Comparison of ENCODE assay signal across 12 cellular contexts in genomic region chr13:48493851-48494250, GRCh38. TPM values are rescaled to one million over a fixed set of nuclear protein-coding genes. Genes with fewer than 3 reads are reported as not detected.
A peak's percentile ranks its signal among the peaks of the same experiment; 100 is the strongest.
DNase-seq lines count a peak whose midpoint lies in the region; ATAC-seq and TF ChIP-seq lines count a peak whose summit lies in the region.
"Had no signal": no experiment of that assay in that cellular context is flagged by ENCODE, and none has a peak within 500 bp of the region (broad histone marks: within the 10 kb centered on the region; RNA-seq: fewer than 3 reads in every experiment).

No MANE protein-coding gene starts in this region.

- no peak overlapping the region for H2AFZ ChIP-seq in hepatocyte

- in situ Hi-C loops in transverse colon (cut with MboI; ENCODE audit: low pct_ligation_motif_present in 1 of 4, low pct_unique_long_range_greater_than_20kb in 1 of 4, low sequenced_read_pairs in 3 of 4) = no loop called here

- intact Hi-C loops in transverse colon (cut with DNase I; ENCODE audit: low total_unique reads) = no loop called here

- H3K27me3 ChIP-seq in hepatocyte (no peaks in the 10 kb centered on the region), thymus (ENCODE audit: control insufficient read depth, insufficient read depth) (no peaks in the 10 kb centered on the region), transverse colon (no peaks in the 10 kb centered on the region), endodermal cell (ENCODE audit: control insufficient read depth, insufficient read depth, low read length, poor library complexity, severe bottlenecking) (no peaks in the 10 kb centered on the region)

- H3K4me1 Mint-ChIP-seq in endodermal cell = peaks cover 6% of the 10 kb centered on the region

- no peak for TF ChIP-seq CTCF in VCaP (conservative IDR thresholded peaks at IDR 0.05)
- no peak for TF ChIP-seq CTCF in hepatocyte (IDR thresholded peaks at IDR 0.05; ENCODE audit: poor library complexity)
- no peak for TF ChIP-seq CTCF in transverse colon (IDR thresholded peaks at IDR 0.05)
- TF ChIP-seq CTCF in endodermal cell (conservative IDR thresholded peaks at IDR 0.05) = no peak

- DNase-seq in HT-29 (ENCODE audit: low spot score) = peak; percentile 69
- DNase-seq in hepatocyte (ENCODE audit: low spot score) = no peak
- DNase-seq in transverse colon = no peak
- DNase-seq in endodermal cell = no peak
- DNase-seq: activated CD4-positive, alpha-beta T cell treated with anti-CD3 and anti-CD28 coated beads for 1 hour; central memory CD4-positive, alpha-beta T cell; DMS53; NCI-H1092 treated with DMSO at 0.1 percent for 48 hours had no signal

- H3K9ac ChIP-seq in endodermal cell (ENCODE audit: extremely low read depth, low read length, poor library complexity, severe bottlenecking) = no peak overlapping the region

- ATAC-seq in HG03442 (IDR thresholded peaks at IDR 0.05; ENCODE audit: unreplicated experiment) = no peak

- H3K36me3 Mint-ChIP-seq in endodermal cell (ENCODE audit: low read depth) = no peaks in the 10 kb centered on the region

- no peaks in the 10 kb centered on the region for H3K9me2 ChIP-seq in hepatocyte (replicated peaks; ENCODE audit: insufficient read depth)

- H3K36me3 ChIP-seq in hepatocyte (replicated peaks; ENCODE audit: insufficient read depth, low read depth) (no peaks in the 10 kb centered on the region), thymus (ENCODE audit: control insufficient read depth, insufficient read depth) (no peaks in the 10 kb centered on the region), transverse colon (no peaks in the 10 kb centered on the region), endodermal cell (ENCODE audit: control insufficient read depth, insufficient read depth, low read length) (no peaks in the 10 kb centered on the region)

- H3K4me2 ChIP-seq in hepatocyte = no peak overlapping the region

- H3K27ac ChIP-seq in VCaP (peak overlapping the region; percentile 78), hepatocyte (peak overlapping the region; percentile 59), thymus (ENCODE audit: low read depth) (peak overlapping the region; percentile 91), transverse colon (peak overlapping the region in 2 of 4 donors; percentile 22 to 24), endodermal cell (ENCODE audit: low read depth, low read length) (no peak overlapping the region)

- H3K9me3 Mint-ChIP-seq in endodermal cell = no peaks in the 10 kb centered on the region
- H3K9me3 Mint-ChIP-seq: activated T-helper 17 cell treated with anti-CD3 and anti-CD28 coated beads, Interleukin-2, amount 50 U/mL, for 72 hours had no signal

- 58% methylated on average over 2 of the region's 2 CpGs for WGBS in hepatocyte (ENCODE audit: low lambda C conversion rate, missing lambda C conversion rate)
- 94% methylated on average over 2 of the region's 2 CpGs for WGBS in thymus
- 55 to 67% methylated on average over 2 of the region's 2 CpGs for WGBS in transverse colon (ENCODE audit: low coverage in 1 of 2), 2 donors
- 85 to 92% methylated on average over 2 of the region's 2 CpGs for WGBS in endodermal cell (ENCODE audit: insufficient coverage in 1 of 2, insufficient read length in 1 of 2), 2 experiments

- H3K9me3 ChIP-seq in hepatocyte (ENCODE audit: low read depth) (no peaks in the 10 kb centered on the region), thymus (ENCODE audit: control insufficient read depth) (no peaks in the 10 kb centered on the region), transverse colon (no peaks in the 10 kb centered on the region), endodermal cell (ENCODE audit: control insufficient read depth, low read length) (no peaks in the 10 kb centered on the region)

- no peaks in the 10 kb centered on the region for H3K27me3 Mint-ChIP-seq in endodermal cell (ENCODE audit: insufficient read depth)
- H3K27me3 Mint-ChIP-seq: activated T-helper 17 cell treated with anti-CD3 and anti-CD28 coated beads, Interleukin-2, amount 50 U/mL, for 72 hours had no signal

- H3K4me1 ChIP-seq in hepatocyte (ENCODE audit: insufficient read depth) (no peaks in the 10 kb centered on the region), thymus (ENCODE audit: control insufficient read depth, insufficient read depth, low read length) (peaks cover 19% of the 10 kb centered on the region), transverse colon (peaks cover 0 to 4% (median 0%) of the 10 kb centered on the region in 4 donors), endodermal cell (ENCODE audit: control insufficient read depth, insufficient read depth, low read length) (no peaks in the 10 kb centered on the region)

- H3K4me3 Mint-ChIP-seq in endodermal cell = no peak overlapping the region
- H3K4me3 Mint-ChIP-seq: activated T-helper 17 cell treated with anti-CD3 and anti-CD28 coated beads, Interleukin-2, amount 50 U/mL, for 72 hours had no signal

- H4K20me1 ChIP-seq in hepatocyte (ENCODE audit: insufficient read depth, poor library complexity, severe bottlenecking) = no peaks in the 10 kb centered on the region

- H3K4me3 ChIP-seq in hepatocyte (no peak overlapping the region), thymus (ENCODE audit: low read length) (no peak overlapping the region), transverse colon (no peak overlapping the region), endodermal cell (ENCODE audit: low read length) (no peak overlapping the region)

- TF ChIP-seq POLR2A in transverse colon (IDR thresholded peaks at IDR 0.05) = no peak

- H3K79me2 ChIP-seq in hepatocyte = no peaks in the 10 kb centered on the region

- H3K27ac Mint-ChIP-seq in endodermal cell = no peak overlapping the region
- H3K27ac Mint-ChIP-seq: activated T-helper 17 cell treated with anti-CD3 and anti-CD28 coated beads, Interleukin-2, amount 50 U/mL, for 72 hours had no signal

- no peak for TF ChIP-seq EP300 in transverse colon (IDR thresholded peaks at IDR 0.05; ENCODE audit: low read depth)

RNA-seq across cellular contexts. Expression of gene RCBTB2, which starts 39.0 kb away (rescaled TPM):
- total RNA-seq in HT-29 (2014; rRNA removed; shearing (Covaris generic)) = 1.0 and 2.9 TPM in 2 replicates
- 12.2 TPM in 2 replicates for total RNA-seq in hepatocyte
- polyA plus RNA-seq in hepatocyte = 8.0 and 8.8 TPM in 2 replicates
- polyA plus RNA-seq in thymus = 34.8 TPM
- total RNA-seq in transverse colon = 1 to 10 TPM; 5.2 to 8.1 (median 6.1) TPM
- 1 to 10 TPM; 3.1 to 7.3 TPM for total RNA-seq in endodermal cell
- polyA plus RNA-seq in endodermal cell (2013, experiment 1 of 2) = 22.5 TPM
- polyA plus RNA-seq in endodermal cell (2013, experiment 2 of 2) = 22.1 TPM
